8 cellular contexts compared by ENCODE assay signal in genomic region chr2:199955339-199956061, GRCh38. TPM values are rescaled to one million over a fixed set of nuclear protein-coding genes. Genes with fewer than 3 reads are reported as not detected.
A peak's percentile ranks its signal among the peaks of the same experiment; 100 is the strongest.
DNase-seq lines count a peak whose midpoint lies in the region; ATAC-seq, FAIRE-seq and TF ChIP-seq lines count a peak whose summit lies in the region.

A gene with protein sequence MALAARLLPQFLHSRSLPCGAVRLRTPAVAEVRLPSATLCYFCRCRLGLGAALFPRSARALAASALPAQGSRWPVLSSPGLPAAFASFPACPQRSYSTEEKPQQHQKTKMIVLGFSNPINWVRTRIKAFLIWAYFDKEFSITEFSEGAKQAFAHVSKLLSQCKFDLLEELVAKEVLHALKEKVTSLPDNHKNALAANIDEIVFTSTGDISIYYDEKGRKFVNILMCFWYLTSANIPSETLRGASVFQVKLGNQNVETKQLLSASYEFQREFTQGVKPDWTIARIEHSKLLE (plus strand): TSS chr2:199955582. CDS start chr2:199955799, 217 bp downstream.
A gene with protein sequence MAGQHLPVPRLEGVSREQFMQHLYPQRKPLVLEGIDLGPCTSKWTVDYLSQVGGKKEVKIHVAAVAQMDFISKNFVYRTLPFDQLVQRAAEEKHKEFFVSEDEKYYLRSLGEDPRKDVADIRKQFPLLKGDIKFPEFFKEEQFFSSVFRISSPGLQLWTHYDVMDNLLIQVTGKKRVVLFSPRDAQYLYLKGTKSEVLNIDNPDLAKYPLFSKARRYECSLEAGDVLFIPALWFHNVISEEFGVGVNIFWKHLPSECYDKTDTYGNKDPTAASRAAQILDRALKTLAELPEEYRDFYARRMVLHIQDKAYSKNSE (minus strand): TSS chr2:199955491. CDS start chr2:199955470, 21 bp downstream.

- H2AFZ ChIP-seq in HepG2 (ENCODE audit: low read length): peak within 1 kb of the TSS; percentile 55

- TF ChIP-seq CTCF in CD14-positive monocyte (IDR thresholded peaks at IDR 0.05): peak; percentile 21
- TF ChIP-seq CTCF in HepG2 (CRISPR knock-in tag; IDR thresholded peaks at IDR 0.05): peak; percentile 66

- TF ChIP-seq POLR2A in HepG2 (IDR thresholded peaks at IDR 0.05; ENCODE audit: insufficient read depth in 1 of 2, low read depth in 2 of 2, low read length in 2 of 2): peak; percentile 95 to 96

- CTCF ChIA-PET in HepG2 (lab: Yijun Ruan, JAX; ENCODE audit: low intra/inter-chr PET ratio, low total read pairs): no interaction called here

- H3K27me3 Mint-ChIP-seq in CD14-positive monocyte (ENCODE audit: low read depth in 3 of 3): no peaks in the 10 kb centered on the region
- no peaks in the 10 kb centered on the region for H3K27me3 Mint-ChIP-seq in dendritic cell treated with granulocyte-macrophage colony-stimulating factor and Interleukin-4, amounts not matched to agents 40 ng/mL and 50 ng/mL, for 4 days

- H3K4me2 ChIP-seq in HepG2 (ENCODE audit: low read depth, low read length): peak within 1 kb of the TSS; percentile 90

- no peaks in the 10 kb centered on the region; a peak in 1 of 5 replicates for H3K27me3 ChIP-seq in HepG2 (ENCODE audit: control insufficient read depth in 1 of 2, insufficient read depth in 2 of 2, low read length in 2 of 2)

- DNase-seq in CD14-positive monocyte (ENCODE audit: low spot score): peak; percentile 78
- peak; percentile 97 for DNase-seq in NCI-H748 treated with DMSO at 0.1 percent for 48 hours (lab: John Stamatoyannopoulos, UW)
- DNase-seq in activated CD4-positive, alpha-beta T cell treated with anti-CD3 and anti-CD28 coated beads, Interleukin-2, amount 50 U/mL, for 24 hours (ENCODE audit: low read depth in 1 of 2, low spot score in 1 of 2): peak; percentile 73 to 77
- DNase-seq in HepG2 (ENCODE audit: low spot score): peak; percentile 81
- DNase-seq in stimulated activated CD4-positive, alpha-beta T cell treated with anti-CD3 and anti-CD28 coated beads, Interleukin-4, amount 100 ng/mL, for 1 hour: peak; percentile 80

- H4K20me1 ChIP-seq in HepG2 (ENCODE audit: insufficient read depth, low read length): peaks cover 9% of the 10 kb centered on the region

- peak within 1 kb of the TSS; percentile 86 to 96 (median 94) for H3K4me3 ChIP-seq in HepG2 (replicated peaks in 1 of 3; ENCODE audit: insufficient read depth in 1 of 3, low read depth in 2 of 3, low read length in 3 of 3)

- intact Hi-C loops in CD14-positive monocyte (cut with micrococcal nuclease): no loop called here
- intact Hi-C loops in dendritic cell treated with granulocyte-macrophage colony-stimulating factor and Interleukin-4, amounts not matched to agents 40 ng/mL and 50 ng/mL, for 4 days (cut with micrococcal nuclease): loop anchor here (2.0 to 5.0 kb wide), 2 partner anchors 45 to 857 kb away; partner anchors contain the start of genes BZW1 and C2orf69
- intact Hi-C loops in HepG2 (cut with micrococcal nuclease; ENCODE audit: unreplicated experiment): loop anchor here (2.0 kb wide), 1 partner anchor 45 kb away; the partner anchor contains the start of gene C2orf69

- no TSS peak for BruUV-seq in HepG2 (replicated peaks; lab: Mats Ljungman, UMichigan)

- peaks cover 50% of the 10 kb centered on the region for H3K4me1 ChIP-seq in HepG2 (ENCODE audit: insufficient read depth, low read length)

- TF ChIP-seq EP300 in HepG2 (IDR thresholded peaks at IDR 0.05; ENCODE audit: low read depth in 2 of 2, low read length in 2 of 2): 0 out of 4 replicates have a peak, but pooled peaks of 1 of the 2 experiments have one; percentile 11
- peak; percentile 17; the same call in 1 of the 2 replicates for TF ChIP-seq EP300 in HepG2 (CRISPR knock-in tag; IDR thresholded peaks at IDR 0.05; ENCODE audit: borderline replicate concordance)

- peak within 1 kb of the TSS; percentile 97 for H3K9ac ChIP-seq in HepG2 (ENCODE audit: insufficient read depth, low read depth, low read length)

- H3K9me3 ChIP-seq in HepG2 (ENCODE audit: low read length): no peaks in the 10 kb centered on the region

- 2% methylated on average over 32 of the region's 64 CpGs for WGBS in HepG2 (ENCODE audit: low lambda C conversion rate)

- peak; percentile 80 for ATAC-seq in GM19372 (IDR thresholded peaks at IDR 0.05; ENCODE audit: low read depth, unreplicated experiment)
- peak; percentile 85 for ATAC-seq in HG03521 (IDR thresholded peaks at IDR 0.05; ENCODE audit: unreplicated experiment)
- peak; percentile 93 for ATAC-seq in HepG2

- H3K4me1 Mint-ChIP-seq in CD14-positive monocyte: peaks cover 41% of the 10 kb centered on the region
- peaks cover 41% of the 10 kb centered on the region for H3K4me1 Mint-ChIP-seq in dendritic cell treated with granulocyte-macrophage colony-stimulating factor and Interleukin-4, amounts not matched to agents 40 ng/mL and 50 ng/mL, for 4 days (ENCODE audit: low read depth)

- POLR2A ChIA-PET in HepG2 (lab: Yijun Ruan, JAX): interaction anchor here (1.9 kb wide), 1 partner anchor 11 kb away, joined by 15 read pairs; no protein-coding TSS in a partner anchor

- peak; percentile 54 for TF ChIP-seq RAD21 in HepG2 (CRISPR knock-in tag; IDR thresholded peaks at IDR 0.05)

- peak within 1 kb of the TSS; percentile 90 to 96 (median 93) for H3K27ac Mint-ChIP-seq in CD14-positive monocyte
- H3K27ac Mint-ChIP-seq in dendritic cell treated with granulocyte-macrophage colony-stimulating factor and Interleukin-4, amounts not matched to agents 40 ng/mL and 50 ng/mL, for 4 days: peak within 1 kb of the TSS; percentile 92

- H3K36me3 Mint-ChIP-seq in CD14-positive monocyte: peaks cover 21 to 27% of the 10 kb centered on the region in 2 donors
- peaks cover 44% of the 10 kb centered on the region for H3K36me3 Mint-ChIP-seq in dendritic cell treated with granulocyte-macrophage colony-stimulating factor and Interleukin-4, amounts not matched to agents 40 ng/mL and 50 ng/mL, for 4 days (ENCODE audit: low read depth)

- no peaks in the 10 kb centered on the region for H3K9me3 Mint-ChIP-seq in CD14-positive monocyte
- H3K9me3 Mint-ChIP-seq in dendritic cell treated with granulocyte-macrophage colony-stimulating factor and Interleukin-4, amounts not matched to agents 40 ng/mL and 50 ng/mL, for 4 days: no peaks in the 10 kb centered on the region

- peak; percentile 63 for FAIRE-seq in HepG2 (lab: Jason Lieb, UNC)

- H3K27ac ChIP-seq in HepG2 (ENCODE audit: extremely low read length, insufficient read depth, low read length): peak within 1 kb of the TSS; percentile 91

- in situ Hi-C loops in HepG2 (cut with HindIII; ENCODE audit: extremely low pct_ligation_motif_present, low pct_unique_long_range_greater_than_20kb): loop anchor here (25.0 kb wide), 1 partner anchor 857 kb away; the partner anchor contains the start of gene BZW1

- H3K36me3 ChIP-seq in HepG2 (replicated peaks in 1 of 2; ENCODE audit: control insufficient read depth in 1 of 2, insufficient read depth in 2 of 2, low read length in 2 of 2): peaks cover 3 to 35% of the 10 kb centered on the region in 2 experiments

- peaks cover 73% of the 10 kb centered on the region for H3K79me2 ChIP-seq in HepG2 (ENCODE audit: insufficient read depth, low read length)

- peak within 1 kb of the TSS; percentile 97 to 99 for H3K4me3 Mint-ChIP-seq in CD14-positive monocyte
- peak within 1 kb of the TSS; percentile 98 for H3K4me3 Mint-ChIP-seq in dendritic cell treated with granulocyte-macrophage colony-stimulating factor and Interleukin-4, amounts not matched to agents 40 ng/mL and 50 ng/mL, for 4 days

RNA-seq across cellular contexts. Expression of the first gene that starts in this region (rescaled TPM):
- polyA plus RNA-seq in CD14-positive monocyte (10 to 100 TPM in 1 of 2 donors, 1 to 10 TPM in 1; 7.6 to 13.3 TPM), HepG2 (2011; rRNA removed) (21.7 and 22.3 TPM in 2 replicates)
- total RNA-seq in HepG2 (2016; rRNA removed; fragmentation: Illumina TruSeq; extraction: Trizol): 72.9 and 90.9 TPM in 2 replicates
- total RNA-seq in HepG2 (2016; cell fraction: cytosol; rRNA removed; fragmentation: Illumina TruSeq; extraction: Trizol; ENCODE audit: low read depth): 25.5 and 35.2 TPM in 2 replicates
- total RNA-seq in HepG2 (2016; cell fraction: insoluble cytoplasmic fraction; rRNA removed; fragmentation: Illumina TruSeq; extraction: Trizol): 69.4 and 92.2 TPM in 2 replicates
- total RNA-seq in HepG2 (2016; cell fraction: membrane; rRNA removed; fragmentation: Illumina TruSeq; extraction: Trizol): 30.3 and 34.9 TPM in 2 replicates
- 42.6 and 48.2 TPM in 2 replicates for total RNA-seq in HepG2 (2016; cell fraction: nucleus; rRNA removed; fragmentation: Illumina TruSeq; extraction: Trizol)
- 15.8 and 20.9 TPM in 2 replicates for polyA plus RNA-seq in HepG2 (2011; cell fraction: cytosol; rRNA removed)
- polyA plus RNA-seq in HepG2 (2011; cell fraction: nucleus; rRNA removed): 11.6 and 12.2 TPM in 2 replicates
- polyA plus RNA-seq in HepG2 (2012): 28.4 and 34.4 TPM in 2 replicates
- polyA plus RNA-seq in HepG2 (2016; cell fraction: cytosol; fragmentation: Illumina TruSeq; extraction: Trizol; ENCODE audit: low read depth): 20.6 and 23.8 TPM in 2 replicates
- 91.3 and 92.9 TPM in 2 replicates for polyA plus RNA-seq in HepG2 (2016; cell fraction: insoluble cytoplasmic fraction; fragmentation: Illumina TruSeq; extraction: Trizol; ENCODE audit: low read depth)
- polyA plus RNA-seq in HepG2 (2016; cell fraction: membrane; fragmentation: Illumina TruSeq; extraction: Trizol; ENCODE audit: low read depth): 26.4 TPM in 2 replicates
- polyA plus RNA-seq in HepG2 (2016; cell fraction: nucleus; fragmentation: Illumina TruSeq; extraction: Trizol; ENCODE audit: insufficient read depth, low read depth): 43.8 and 45.2 TPM in 2 replicates
- polyA minus RNA-seq in HepG2 (2011; rRNA and poly(A)+ RNA removed; ENCODE audit: low replicate concordance): 13.0 and 31.5 TPM in 2 replicates
- polyA minus RNA-seq in HepG2 (2011; cell fraction: cytosol; rRNA and poly(A)+ RNA removed): 23.0 and 28.8 TPM in 2 replicates
- polyA minus RNA-seq in HepG2 (2011; cell fraction: nucleus; rRNA and poly(A)+ RNA removed): 37.3 and 46.0 TPM in 2 replicates

RNA-seq across cellular contexts. Expression of the second gene that starts in this region (rescaled TPM):
- polyA plus RNA-seq in CD14-positive monocyte: 1 to 10 TPM; 1.5 to 1.6 TPM
- total RNA-seq in HepG2 (2016; rRNA removed; fragmentation: Illumina TruSeq; extraction: Trizol): 14.6 and 14.8 TPM in 2 replicates
- 4.4 and 5.2 TPM in 2 replicates for total RNA-seq in HepG2 (2016; cell fraction: cytosol; rRNA removed; fragmentation: Illumina TruSeq; extraction: Trizol; ENCODE audit: low read depth)
- total RNA-seq in HepG2 (2016; cell fraction: insoluble cytoplasmic fraction; rRNA removed; fragmentation: Illumina TruSeq; extraction: Trizol): 14.9 and 15.5 TPM in 2 replicates
- total RNA-seq in HepG2 (2016; cell fraction: membrane; rRNA removed; fragmentation: Illumina TruSeq; extraction: Trizol): 7.5 and 7.6 TPM in 2 replicates
- 26.3 and 29.2 TPM in 2 replicates for total RNA-seq in HepG2 (2016; cell fraction: nucleus; rRNA removed; fragmentation: Illumina TruSeq; extraction: Trizol)
- polyA plus RNA-seq in HepG2 (2011; rRNA removed): 6.3 and 8.3 TPM in 2 replicates
- 2.2 and 3.6 TPM in 2 replicates for polyA plus RNA-seq in HepG2 (2011; cell fraction: cytosol; rRNA removed)
- 8.5 and 12.4 TPM in 2 replicates for polyA plus RNA-seq in HepG2 (2011; cell fraction: nucleus; rRNA removed)
- polyA plus RNA-seq in HepG2 (2012): 7.4 and 8.7 TPM in 2 replicates
- 2.6 and 3.2 TPM in 2 replicates for polyA plus RNA-seq in HepG2 (2016; cell fraction: cytosol; fragmentation: Illumina TruSeq; extraction: Trizol; ENCODE audit: low read depth)
- polyA plus RNA-seq in HepG2 (2016; cell fraction: insoluble cytoplasmic fraction; fragmentation: Illumina TruSeq; extraction: Trizol; ENCODE audit: low read depth): 11.6 and 12.8 TPM in 2 replicates
- 5.4 and 5.6 TPM in 2 replicates for polyA plus RNA-seq in HepG2 (2016; cell fraction: membrane; fragmentation: Illumina TruSeq; extraction: Trizol; ENCODE audit: low read depth)
- polyA plus RNA-seq in HepG2 (2016; cell fraction: nucleus; fragmentation: Illumina TruSeq; extraction: Trizol; ENCODE audit: insufficient read depth, low read depth): 25.9 and 28.2 TPM in 2 replicates
- 3.6 and 5.3 TPM in 2 replicates for polyA minus RNA-seq in HepG2 (2011; rRNA and poly(A)+ RNA removed; ENCODE audit: low replicate concordance)
- polyA minus RNA-seq in HepG2 (2011; cell fraction: cytosol; rRNA and poly(A)+ RNA removed): 3.2 and 4.1 TPM in 2 replicates
- 45.4 and 49.6 TPM in 2 replicates for polyA minus RNA-seq in HepG2 (2011; cell fraction: nucleus; rRNA and poly(A)+ RNA removed)

Comparison
In these comparisons a context has a peak if more than half of its experiments do, and no peak if none do; other contexts are left out.
1. Peak in every context shown above with its lines: DNase-seq, ATAC-seq, H3K4me3 ChIP-seq and H3K27ac ChIP-seq.
2. intact Hi-C loops: an anchor here in dendritic cell treated with granulocyte-macrophage colony-stimulating factor and Interleukin-4, amounts not matched to agents 40 ng/mL and 50 ng/mL, for 4 days (2.0 to 5.0 kb wide) and HepG2 (2.0 kb wide); none called in CD14-positive monocyte.